ENCODE assay signal across 1 cellular context in the genomic region with DNA sequence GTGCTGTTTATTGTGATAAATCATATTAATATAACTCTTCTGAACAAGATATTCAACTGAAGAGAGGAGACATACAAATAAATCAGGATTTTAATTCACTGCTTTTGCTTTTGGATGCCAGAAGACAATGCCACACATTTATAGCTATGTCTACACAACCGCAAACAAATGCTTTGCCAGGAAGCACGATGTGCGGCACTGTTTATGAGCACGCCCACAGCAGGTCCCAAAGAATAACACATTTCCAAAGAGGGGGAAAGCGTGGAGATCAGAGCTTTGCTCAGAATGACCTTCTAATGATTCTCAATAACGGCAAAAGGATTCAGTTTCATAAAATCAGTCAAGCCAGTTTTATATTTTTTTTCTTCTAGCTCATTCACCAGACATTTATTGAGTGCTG.
TF ChIP-seq lines count a peak whose summit lies in the region.

No MANE protein-coding gene starts in this region.

TF ChIP-seq in GM23338, 12 proteins besides CTCF, POLR2A, EP300 and RAD21 (continued from another document):
- TF ChIP-seq REST (IDR thresholded peaks at IDR 0.05; ENCODE audit: unreplicated experiment), result no peak
